Comparison of ENCODE assay signal across 8 cellular contexts in genomic region chr20:35511814-35512420, GRCh38. TPM values are rescaled to one million over a fixed set of nuclear protein-coding genes. Genes with fewer than 3 reads are reported as not detected.
A peak's percentile ranks its signal among the peaks of the same experiment; 100 is the strongest.
DNase-seq lines count a peak whose midpoint lies in the region; ATAC-seq, FAIRE-seq and TF ChIP-seq lines count a peak whose summit lies in the region.
"Had no signal": no experiment of that assay in that cellular context is flagged by ENCODE, and none has a peak within 500 bp of the region (broad histone marks: within the 10 kb centered on the region; RNA-seq: fewer than 3 reads in every experiment).

No MANE protein-coding gene starts in this region.

- intact Hi-C loops in body of pancreas (cut with DNase I): no loop called here
- intact Hi-C loops in left lung (cut with DNase I): no loop called here
- intact Hi-C loops in activated T-helper 2 cell treated with anti-CD3 and anti-CD28 coated beads, Interferon-gamma antibody, Interleukin-2, Interleukin-4, amounts not matched to agents 10 μg/mL and 5 μg/mL and 100 μg/mL, durations not matched to agents 14 hours and 24 hours and 36 hours (cut with micrococcal nuclease): no loop called here

- no peak overlapping the region for H3K27ac ChIP-seq in body of pancreas
- H3K27ac ChIP-seq in left lung: no peak overlapping the region

- H3K36me3 ChIP-seq in body of pancreas (replicated peaks in 1 of 2; ENCODE audit: insufficient read depth in 1 of 2, low read depth in 2 of 2) (peaks cover 0 to 11% of the 10 kb centered on the region in 2 donors), left lung (peaks cover 0 to 80% of the 10 kb centered on the region in 2 donors)

- no peak overlapping the region for H3K27ac Mint-ChIP-seq in activated T-helper 2 cell treated with anti-CD3 and anti-CD28 coated beads, Interferon-gamma antibody, Interleukin-2, Interleukin-4, amounts not matched to agents 10 μg/mL and 5 μg/mL and 100 μg/mL, durations not matched to agents 14 hours and 24 hours and 36 hours

- H3K4me1 Mint-ChIP-seq in activated T-helper 2 cell treated with anti-CD3 and anti-CD28 coated beads, Interferon-gamma antibody, Interleukin-2, Interleukin-4, amounts not matched to agents 10 μg/mL and 5 μg/mL and 100 μg/mL, durations not matched to agents 14 hours and 24 hours and 36 hours (ENCODE audit: low read depth): peaks cover 4% of the 10 kb centered on the region

- H3K4me3 ChIP-seq in body of pancreas (no peak overlapping the region), left lung (no peak overlapping the region)

- DNase-seq in GM10248 (ENCODE audit: extremely low spot score): no peak
- peak; percentile 22 for DNase-seq in NAMALWA (ENCODE audit: low spot score)
- peak in 1 of 4 donors; percentile 16 for DNase-seq in body of pancreas
- no peak for DNase-seq in left lung
- no peak for DNase-seq in urothelium cell line (ENCODE audit: low spot score)
- DNase-seq in activated T-helper 2 cell treated with anti-CD3 and anti-CD28 coated beads, Interferon-gamma antibody, Interleukin-2, Interleukin-4, amounts not matched to agents 10 μg/mL and 5 μg/mL and 100 μg/mL, durations not matched to agents 14 hours and 24 hours and 36 hours (ENCODE audit: low spot score): no peak

- no peak for FAIRE-seq in urothelium cell line (lab: Jason Lieb, UNC)

- no peaks in the 10 kb centered on the region for H3K9me3 Mint-ChIP-seq in activated T-helper 2 cell treated with anti-CD3 and anti-CD28 coated beads, Interferon-gamma antibody, Interleukin-2, Interleukin-4, amounts not matched to agents 10 μg/mL and 5 μg/mL and 100 μg/mL, durations not matched to agents 14 hours and 24 hours and 36 hours

- no peaks in the 10 kb centered on the region for H3K4me1 ChIP-seq in body of pancreas
- no peaks in the 10 kb centered on the region for H3K4me1 ChIP-seq in left lung

- no peaks in the 10 kb centered on the region for H3K27me3 Mint-ChIP-seq in activated T-helper 2 cell treated with anti-CD3 and anti-CD28 coated beads, Interferon-gamma antibody, Interleukin-2, Interleukin-4, amounts not matched to agents 10 μg/mL and 5 μg/mL and 100 μg/mL, durations not matched to agents 14 hours and 24 hours and 36 hours (ENCODE audit: low read depth)

- CTCF ChIA-PET in GM10248 (lab: Yijun Ruan, JAX): interaction anchor here (0.8 to 1.7 kb wide), 4 partner anchors 10 to 373 kb away, joined by 3 to 5 read pairs (median 3); no protein-coding TSS in a partner anchor

- ATAC-seq in body of pancreas: no peak
- peak; percentile 67 for ATAC-seq in left lung
- ATAC-seq in GM19328 (IDR thresholded peaks at IDR 0.05; ENCODE audit: unreplicated experiment): no peak

- no peak overlapping the region for H3K4me3 Mint-ChIP-seq in activated T-helper 2 cell treated with anti-CD3 and anti-CD28 coated beads, Interferon-gamma antibody, Interleukin-2, Interleukin-4, amounts not matched to agents 10 μg/mL and 5 μg/mL and 100 μg/mL, durations not matched to agents 14 hours and 24 hours and 36 hours (ENCODE audit: low read depth)

- H3K9me3 ChIP-seq in body of pancreas (no peaks in the 10 kb centered on the region), left lung (no peaks in the 10 kb centered on the region)

- TF ChIP-seq CTCF in GM10248 (IDR thresholded peaks at IDR 0.05; ENCODE audit: control extremely low read depth, extremely low read depth, low read depth, missing control alignments) (peak; percentile 56), body of pancreas (IDR thresholded peaks at IDR 0.05) (peak in 6 of 7 experiments; percentile 27 to 58 (median 52)), left lung (IDR thresholded peaks at IDR 0.05) (peak in 1 of 2 donors; percentile 37)

- POLR2A ChIA-PET in GM10248 (lab: Yijun Ruan, JAX): no interaction called here

- H3K27me3 ChIP-seq in body of pancreas: no peaks in the 10 kb centered on the region
- H3K27me3 ChIP-seq in left lung: no peaks in the 10 kb centered on the region

- 91 to 92% methylated on average over 2 of the region's 2 CpGs for WGBS in body of pancreas, 2 donors

- H3K36me3 Mint-ChIP-seq in activated T-helper 2 cell treated with anti-CD3 and anti-CD28 coated beads, Interferon-gamma antibody, Interleukin-2, Interleukin-4, amounts not matched to agents 10 μg/mL and 5 μg/mL and 100 μg/mL, durations not matched to agents 14 hours and 24 hours and 36 hours (ENCODE audit: low read depth): peaks cover 45% of the 10 kb centered on the region

- no peak for TF ChIP-seq POLR2A in body of pancreas (IDR thresholded peaks at IDR 0.05)

RNA-seq across cellular contexts. Expression of gene C20orf173, which starts 17.5 kb away (rescaled TPM):
- not detected for total RNA-seq in body of pancreas
- not detected for total RNA-seq in left lung
- not detected in 2 replicates for total RNA-seq in activated T-helper 2 cell treated with anti-CD3 and anti-CD28 coated beads, Interferon-gamma antibody, Interleukin-2, Interleukin-4, amounts not matched to agents 10 μg/mL and 5 μg/mL and 100 μg/mL, durations not matched to agents 14 hours and 24 hours and 36 hours
- total RNA-seq: activated CD8-positive, alpha-beta memory T cell treated with anti-CD3 and anti-CD28 coated beads for 36 hours had no signal

RNA-seq across cellular contexts. Expression of gene ERGIC3, which starts 30.0 kb away (rescaled TPM):
- total RNA-seq in body of pancreas: 100 to 1,000 TPM; 120 to 136 TPM
- total RNA-seq in left lung: 100 to 1,000 TPM; 197 to 225 TPM
- total RNA-seq in activated T-helper 2 cell treated with anti-CD3 and anti-CD28 coated beads, Interferon-gamma antibody, Interleukin-2, Interleukin-4, amounts not matched to agents 10 μg/mL and 5 μg/mL and 100 μg/mL, durations not matched to agents 14 hours and 24 hours and 36 hours: 141 and 143 TPM in 2 replicates

RNA-seq across cellular contexts. Expression of gene CEP250, which starts 56.5 kb away (rescaled TPM):
- total RNA-seq in body of pancreas: 10 to 100 TPM in 1 of 2 donors, 1 to 10 TPM in 1; 7.8 to 27.0 TPM
- total RNA-seq in left lung: 10 to 100 TPM; 23.4 to 27.2 TPM
- 51.0 and 54.6 TPM in 2 replicates for total RNA-seq in activated T-helper 2 cell treated with anti-CD3 and anti-CD28 coated beads, Interferon-gamma antibody, Interleukin-2, Interleukin-4, amounts not matched to agents 10 μg/mL and 5 μg/mL and 100 μg/mL, durations not matched to agents 14 hours and 24 hours and 36 hours
